19 cellular contexts compared by ENCODE assay signal in genomic region chr6:70863343-70863742, GRCh38.
"Had no signal": no experiment of that assay in that cellular context is flagged by ENCODE, and none has a peak within 500 bp of the region (broad histone marks: within the 10 kb centered on the region; RNA-seq: fewer than 3 reads in every experiment).

No MANE protein-coding gene starts in this region.

- H3K27ac ChIP-seq: breast epithelium, esophagus squamous epithelium, lower lobe of right lung, parathyroid adenoma, testis had no signal

- H3K27me3 ChIP-seq: breast epithelium, esophagus squamous epithelium, testis had no signal

- H3K9me3 Mint-ChIP-seq: activated CD4-positive, alpha-beta memory T cell treated with anti-CD3 and anti-CD28 coated beads, Interleukin-2, amount 10 ng/mL, durations not matched to agents 7 days and 5 days; immature natural killer cell had no signal

- H3K4me1 ChIP-seq: breast epithelium, esophagus squamous epithelium, lower lobe of right lung, parathyroid adenoma, testis had no signal

- H3K4me1 Mint-ChIP-seq: activated naive CD8-positive, alpha-beta T cell treated with anti-CD3 and anti-CD28 coated beads, Interleukin-2, amount 10 ng/mL, durations not matched to agents 7 days and 5 days; stimulated activated naive CD8-positive, alpha-beta T cell treated with anti-CD3 and anti-CD28 coated beads, Interleukin-15, amount 100 ng/mL, for 72 hours had no signal

- FAIRE-seq: colon had no signal

- H3K4me3 ChIP-seq: breast epithelium, esophagus squamous epithelium, lower lobe of right lung, testis had no signal

- DNase-seq: activated CD4-positive, alpha-beta memory T cell treated with anti-CD3 and anti-CD28 coated beads, Interleukin-2, amount 10 ng/mL, durations not matched to agents 7 days and 5 days; activated CD4-positive, alpha-beta T cell treated with anti-CD3 and anti-CD28 coated beads for 1 hour; activated gamma-delta T cell treated with Interleukin-2 at 50 U/mL for 16 hours; activated naive CD8-positive, alpha-beta T cell treated with anti-CD3 and anti-CD28 coated beads, Interleukin-2, amount 10 ng/mL, durations not matched to agents 7 days and 5 days; activated T-cell treated with anti-CD3 and anti-CD28 coated beads, Interleukin-2, amount 50 U/mL, for 48 hours; aorta; esophagus squamous epithelium; foreskin fibroblast; immature natural killer cell; lower lobe of right lung; midbrain; naive B cell; stimulated activated CD4-positive, alpha-beta T cell treated with anti-CD3 and anti-CD28 coated beads, Interleukin-4, amount 100 ng/mL, for 1 hour; stimulated activated CD8-positive, alpha-beta memory T cell treated with anti-CD3 and anti-CD28 coated beads, Interleukin-4, amount 100 ng/mL, for 48 hours; stimulated activated naive CD8-positive, alpha-beta T cell treated with anti-CD3 and anti-CD28 coated beads, Interleukin-15, amount 100 ng/mL, for 72 hours; testis had no signal

- H3K4me3 Mint-ChIP-seq: activated CD4-positive, alpha-beta memory T cell treated with anti-CD3 and anti-CD28 coated beads, Interleukin-2, amount 10 ng/mL, durations not matched to agents 7 days and 5 days; activated naive CD8-positive, alpha-beta T cell treated with anti-CD3 and anti-CD28 coated beads, Interleukin-2, amount 10 ng/mL, durations not matched to agents 7 days and 5 days; immature natural killer cell; stimulated activated naive CD8-positive, alpha-beta T cell treated with anti-CD3 and anti-CD28 coated beads, Interleukin-15, amount 100 ng/mL, for 72 hours had no signal

- H3K79me2 ChIP-seq: parathyroid adenoma had no signal

- H3K9ac ChIP-seq: parathyroid adenoma had no signal

- H2AFZ ChIP-seq: parathyroid adenoma had no signal

- H3K9me3 ChIP-seq: breast epithelium, esophagus squamous epithelium, lower lobe of right lung, testis had no signal

- H3K36me3 ChIP-seq: breast epithelium had no signal

- H3K27ac Mint-ChIP-seq: activated CD4-positive, alpha-beta memory T cell treated with anti-CD3 and anti-CD28 coated beads, Interleukin-2, amount 10 ng/mL, durations not matched to agents 7 days and 5 days; activated naive CD8-positive, alpha-beta T cell treated with anti-CD3 and anti-CD28 coated beads, Interleukin-2, amount 10 ng/mL, durations not matched to agents 7 days and 5 days; naive B cell; stimulated activated naive CD8-positive, alpha-beta T cell treated with anti-CD3 and anti-CD28 coated beads, Interleukin-15, amount 100 ng/mL, for 72 hours had no signal

- ATAC-seq: lower lobe of right lung; stimulated activated naive CD8-positive, alpha-beta T cell treated with anti-CD3 and anti-CD28 coated beads, Interleukin-15, amount 100 ng/mL, for 72 hours had no signal

- H3K27me3 Mint-ChIP-seq: naive B cell; stimulated activated naive CD8-positive, alpha-beta T cell treated with anti-CD3 and anti-CD28 coated beads, Interleukin-15, amount 100 ng/mL, for 72 hours had no signal
